8 cellular contexts compared by ENCODE assay signal in genomic region chr5:173056783-173057061, GRCh38. TPM values are rescaled to one million over a fixed set of nuclear protein-coding genes. Genes with fewer than 3 reads are reported as not detected.
DNase-seq lines count a peak whose midpoint lies in the region; ATAC-seq lines count a peak whose summit lies in the region.

No MANE protein-coding gene starts in this region.

- POLR2A ChIA-PET in activated naive CD8-positive, alpha-beta T cell treated with anti-CD3 and anti-CD28 coated beads, Interleukin-2, amount 10 ng/mL, durations not matched to agents 7 days and 5 days (lab: Charles Lee), result interaction anchor here (1.0 to 1.7 kb wide), 8 partner anchors 9 to 275 kb away, joined by 3 to 35 read pairs (median 8); partner anchors contain the start of genes ATP6V0E1, RPL26L1 and STC2

- H3K4me3 Mint-ChIP-seq in activated naive CD8-positive, alpha-beta T cell treated with anti-CD3 and anti-CD28 coated beads, Interleukin-2, amount 10 ng/mL, durations not matched to agents 7 days and 5 days, result peak overlapping the region; percentile 96

- H3K4me1 Mint-ChIP-seq in activated naive CD8-positive, alpha-beta T cell treated with anti-CD3 and anti-CD28 coated beads, Interleukin-2, amount 10 ng/mL, durations not matched to agents 7 days and 5 days, result peaks cover 44% of the 10 kb centered on the region

- peak overlapping the region; percentile 97 for H3K27ac Mint-ChIP-seq in activated naive CD8-positive, alpha-beta T cell treated with anti-CD3 and anti-CD28 coated beads, Interleukin-2, amount 10 ng/mL, durations not matched to agents 7 days and 5 days

- ATAC-seq in GM21825 (IDR thresholded peaks at IDR 0.05; ENCODE audit: unreplicated experiment), result peak; percentile 28
- peak; percentile 38 for ATAC-seq in activated naive CD8-positive, alpha-beta T cell treated with anti-CD3 and anti-CD28 coated beads, Interleukin-2, amount 10 ng/mL, durations not matched to agents 7 days and 5 days (ENCODE audit: low read depth)

- H3K27me3 ChIP-seq in MG63, result no peaks in the 10 kb centered on the region
- H3K27me3 ChIP-seq in iPS-20b (ENCODE audit: insufficient read depth, low read length), result 0 out of 2 replicates have a peak, but pooled peaks cover under 1% of the 10 kb centered on the region

- H3K27me3 Mint-ChIP-seq in activated naive CD8-positive, alpha-beta T cell treated with anti-CD3 and anti-CD28 coated beads, Interleukin-2, amount 10 ng/mL, durations not matched to agents 7 days and 5 days, result no peaks in the 10 kb centered on the region

- H3K9ac ChIP-seq in iPS-20b (ENCODE audit: low read depth, low read length), result no peak overlapping the region

- 0 out of 2 replicates have a peak, but pooled peaks cover 4% of the 10 kb centered on the region for H3K4me1 ChIP-seq in iPS-20b (ENCODE audit: insufficient read depth, low read length)

- peak overlapping the region; percentile 92 for H3K4me3 ChIP-seq in MG63
- peak overlapping the region; percentile 100; the same call in 1 of the 2 replicates for H3K4me3 ChIP-seq in iPS-20b (ENCODE audit: low read length)

- H3K9me3 ChIP-seq in MG63 (no peaks in the 10 kb centered on the region), iPS-20b (ENCODE audit: insufficient read depth, low read depth, low read length) (no peaks in the 10 kb centered on the region)

- no peak overlapping the region for H3K27ac ChIP-seq in iPS-20b (ENCODE audit: low read length)

- no peaks in the 10 kb centered on the region for H3K36me3 Mint-ChIP-seq in activated naive CD8-positive, alpha-beta T cell treated with anti-CD3 and anti-CD28 coated beads, Interleukin-2, amount 10 ng/mL, durations not matched to agents 7 days and 5 days

- DNase-seq in NCI-H345 (lab: John Stamatoyannopoulos, UW), result peak; percentile 87
- DNase-seq in NCI-H345 treated with DMSO at 0.1 percent for 48 hours (lab: John Stamatoyannopoulos, UW; ENCODE audit: unreplicated experiment), result no peak
- DNase-seq in MG63, result no peak
- DNase-seq in activated naive CD8-positive, alpha-beta T cell treated with anti-CD3 and anti-CD28 coated beads, Interleukin-2, amount 10 ng/mL, durations not matched to agents 7 days and 5 days, result no peak
- DNase-seq in stimulated activated CD8-positive, alpha-beta memory T cell treated with anti-CD3 and anti-CD28 coated beads, Interleukin-15, amount 100 ng/mL, for 1 hour (ENCODE audit: low read depth), result peak; percentile 62
- DNase-seq in NCI-H748 treated with DMSO at 0.1 percent for 48 hours (lab: John Stamatoyannopoulos, UW), result no peak

- H3K9me3 Mint-ChIP-seq in activated naive CD8-positive, alpha-beta T cell treated with anti-CD3 and anti-CD28 coated beads, Interleukin-2, amount 10 ng/mL, durations not matched to agents 7 days and 5 days, result no peaks in the 10 kb centered on the region

- no peaks in the 10 kb centered on the region for H3K36me3 ChIP-seq in MG63
- no peaks in the 10 kb centered on the region for H3K36me3 ChIP-seq in iPS-20b (ENCODE audit: insufficient read depth, low read depth, low read length)

RNA-seq across cellular contexts. Expression of gene CREBRF, which starts 0.6 kb away (rescaled TPM):
- 4.3 and 9.2 TPM in 2 replicates for total RNA-seq in MG63 (2014; rRNA removed; shearing (Covaris generic); ENCODE audit: low replicate concordance)
- total RNA-seq in activated naive CD8-positive, alpha-beta T cell treated with anti-CD3 and anti-CD28 coated beads, Interleukin-2, amount 10 ng/mL, durations not matched to agents 7 days and 5 days, result 10 to 100 TPM; 39.3 to 40.4 TPM

Comparison
In these comparisons a context has a peak if more than half of its experiments do, and no peak if none do; other contexts are left out.
1. DNase-seq: peak in NCI-H345 (single experiment) and stimulated activated CD8-positive, alpha-beta memory T cell treated with anti-CD3 and anti-CD28 coated beads, Interleukin-15, amount 100 ng/mL, for 1 hour (single experiment); none in NCI-H345 treated with DMSO at 0.1 percent for 48 hours (single experiment), MG63 (single experiment), activated naive CD8-positive, alpha-beta T cell treated with anti-CD3 and anti-CD28 coated beads, Interleukin-2, amount 10 ng/mL, durations not matched to agents 7 days and 5 days (single experiment) and NCI-H748 treated with DMSO at 0.1 percent for 48 hours (single experiment).